1 cellular context compared by ENCODE assay signal in genomic region chr13:98307744-98308524, GRCh38.
TF ChIP-seq lines count a peak whose summit lies in the region.

No MANE protein-coding gene starts in this region.

TF ChIP-seq in GM23338, 12 proteins besides CTCF, POLR2A, EP300 and RAD21 (continued from another document):
- TF ChIP-seq, protein P1, sequence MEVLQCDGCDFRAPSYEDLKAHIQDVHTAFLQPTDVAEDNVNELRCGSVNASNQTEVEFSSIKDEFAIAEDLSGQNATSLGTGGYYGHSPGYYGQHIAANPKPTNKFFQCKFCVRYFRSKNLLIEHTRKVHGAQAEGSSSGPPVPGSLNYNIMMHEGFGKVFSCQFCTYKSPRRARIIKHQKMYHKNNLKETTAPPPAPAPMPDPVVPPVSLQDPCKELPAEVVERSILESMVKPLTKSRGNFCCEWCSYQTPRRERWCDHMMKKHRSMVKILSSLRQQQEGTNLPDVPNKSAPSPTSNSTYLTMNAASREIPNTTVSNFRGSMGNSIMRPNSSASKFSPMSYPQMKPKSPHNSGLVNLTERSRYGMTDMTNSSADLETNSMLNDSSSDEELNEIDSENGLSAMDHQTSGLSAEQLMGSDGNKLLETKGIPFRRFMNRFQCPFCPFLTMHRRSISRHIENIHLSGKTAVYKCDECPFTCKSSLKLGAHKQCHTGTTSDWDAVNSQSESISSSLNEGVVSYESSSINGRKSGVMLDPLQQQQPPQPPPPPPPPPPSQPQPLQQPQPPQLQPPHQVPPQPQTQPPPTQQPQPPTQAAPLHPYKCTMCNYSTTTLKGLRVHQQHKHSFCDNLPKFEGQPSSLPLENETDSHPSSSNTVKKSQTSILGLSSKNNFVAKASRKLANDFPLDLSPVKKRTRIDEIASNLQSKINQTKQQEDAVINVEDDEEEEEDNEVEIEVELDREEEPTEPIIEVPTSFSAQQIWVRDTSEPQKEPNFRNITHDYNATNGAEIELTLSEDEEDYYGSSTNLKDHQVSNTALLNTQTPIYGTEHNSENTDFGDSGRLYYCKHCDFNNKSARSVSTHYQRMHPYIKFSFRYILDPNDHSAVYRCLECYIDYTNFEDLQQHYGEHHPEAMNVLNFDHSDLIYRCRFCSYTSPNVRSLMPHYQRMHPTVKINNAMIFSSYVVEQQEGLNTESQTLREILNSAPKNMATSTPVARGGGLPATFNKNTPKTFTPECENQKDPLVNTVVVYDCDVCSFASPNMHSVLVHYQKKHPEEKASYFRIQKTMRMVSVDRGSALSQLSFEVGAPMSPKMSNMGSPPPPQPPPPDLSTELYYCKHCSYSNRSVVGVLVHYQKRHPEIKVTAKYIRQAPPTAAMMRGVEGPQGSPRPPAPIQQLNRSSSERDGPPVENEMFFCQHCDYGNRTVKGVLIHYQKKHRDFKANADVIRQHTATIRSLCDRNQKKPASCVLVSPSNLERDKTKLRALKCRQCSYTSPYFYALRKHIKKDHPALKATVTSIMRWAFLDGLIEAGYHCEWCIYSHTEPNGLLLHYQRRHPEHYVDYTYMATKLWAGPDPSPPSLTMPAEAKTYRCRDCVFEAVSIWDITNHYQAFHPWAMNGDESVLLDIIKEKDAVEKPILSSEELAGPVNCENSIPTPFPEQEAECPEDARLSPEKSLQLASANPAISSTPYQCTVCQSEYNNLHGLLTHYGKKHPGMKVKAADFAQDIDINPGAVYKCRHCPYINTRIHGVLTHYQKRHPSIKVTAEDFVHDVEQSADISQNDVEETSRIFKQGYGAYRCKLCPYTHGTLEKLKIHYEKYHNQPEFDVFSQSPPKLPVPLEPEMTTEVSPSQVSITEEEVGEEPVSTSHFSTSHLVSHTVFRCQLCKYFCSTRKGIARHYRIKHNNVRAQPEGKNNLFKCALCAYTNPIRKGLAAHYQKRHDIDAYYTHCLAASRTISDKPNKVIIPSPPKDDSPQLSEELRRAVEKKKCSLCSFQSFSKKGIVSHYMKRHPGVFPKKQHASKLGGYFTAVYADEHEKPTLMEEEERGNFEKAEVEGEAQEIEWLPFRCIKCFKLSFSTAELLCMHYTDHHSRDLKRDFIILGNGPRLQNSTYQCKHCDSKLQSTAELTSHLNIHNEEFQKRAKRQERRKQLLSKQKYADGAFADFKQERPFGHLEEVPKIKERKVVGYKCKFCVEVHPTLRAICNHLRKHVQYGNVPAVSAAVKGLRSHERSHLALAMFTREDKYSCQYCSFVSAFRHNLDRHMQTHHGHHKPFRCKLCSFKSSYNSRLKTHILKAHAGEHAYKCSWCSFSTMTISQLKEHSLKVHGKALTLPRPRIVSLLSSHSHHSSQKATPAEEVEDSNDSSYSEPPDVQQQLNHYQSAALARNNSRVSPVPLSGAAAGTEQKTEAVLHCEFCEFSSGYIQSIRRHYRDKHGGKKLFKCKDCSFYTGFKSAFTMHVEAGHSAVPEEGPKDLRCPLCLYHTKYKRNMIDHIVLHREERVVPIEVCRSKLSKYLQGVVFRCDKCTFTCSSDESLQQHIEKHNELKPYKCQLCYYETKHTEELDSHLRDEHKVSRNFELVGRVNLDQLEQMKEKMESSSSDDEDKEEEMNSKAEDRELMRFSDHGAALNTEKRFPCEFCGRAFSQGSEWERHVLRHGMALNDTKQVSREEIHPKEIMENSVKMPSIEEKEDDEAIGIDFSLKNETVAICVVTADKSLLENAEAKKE (CRISPR knock-in tag; IDR thresholded peaks at IDR 0.05), result no peak
- TF ChIP-seq EZH2phosphoT487 (IDR thresholded peaks at IDR 0.05; ENCODE audit: unreplicated experiment), result no peak
- no peak for TF ChIP-seq ZNF331 (CRISPR knock-in tag; IDR thresholded peaks at IDR 0.05; ENCODE audit: low read depth)
